Comparison of ENCODE assay signal across 1 cellular context in genomic region chr20:35286077-35286898, GRCh38.
A peak's percentile ranks its signal among the peaks of the same experiment; 100 is the strongest.
TF ChIP-seq lines count a peak whose summit lies in the region.

No MANE protein-coding gene starts in this region.

TF ChIP-seq in liver, 16 proteins besides CTCF, POLR2A, EP300 and RAD21 (continued from another document):
- no peak for TF ChIP-seq ZBTB33 (IDR thresholded peaks at IDR 0.05)
- peak; percentile 85 for TF ChIP-seq SP1 (IDR thresholded peaks at IDR 0.05)
- TF ChIP-seq FOXA2 (IDR thresholded peaks at IDR 0.05): no peak
- peak in 1 of 2 donors; percentile 37 for TF ChIP-seq JUND (IDR thresholded peaks at IDR 0.05)
- TF ChIP-seq GABPA (IDR thresholded peaks at IDR 0.05 in 1 of 2, conservative IDR thresholded peaks at IDR 0.05 in 1 of 2): peak in 1 of 2 donors; percentile 61
- no peak for TF ChIP-seq HNF4G (IDR thresholded peaks at IDR 0.05)
- peak; percentile 66 for TF ChIP-seq REST (IDR thresholded peaks at IDR 0.05)
- TF ChIP-seq EGR1 (IDR thresholded peaks at IDR 0.05; ENCODE audit: low read depth in 2 of 2): no peak
- peak; percentile 78 for TF ChIP-seq YY1 (IDR thresholded peaks at IDR 0.05)
- peak; percentile 64 for TF ChIP-seq NR2F2 (IDR thresholded peaks at IDR 0.05)
- TF ChIP-seq MAX (IDR thresholded peaks at IDR 0.05): no peak
- no peak for TF ChIP-seq FOXA1 (IDR thresholded peaks at IDR 0.05)
